In the genomic region with DNA sequence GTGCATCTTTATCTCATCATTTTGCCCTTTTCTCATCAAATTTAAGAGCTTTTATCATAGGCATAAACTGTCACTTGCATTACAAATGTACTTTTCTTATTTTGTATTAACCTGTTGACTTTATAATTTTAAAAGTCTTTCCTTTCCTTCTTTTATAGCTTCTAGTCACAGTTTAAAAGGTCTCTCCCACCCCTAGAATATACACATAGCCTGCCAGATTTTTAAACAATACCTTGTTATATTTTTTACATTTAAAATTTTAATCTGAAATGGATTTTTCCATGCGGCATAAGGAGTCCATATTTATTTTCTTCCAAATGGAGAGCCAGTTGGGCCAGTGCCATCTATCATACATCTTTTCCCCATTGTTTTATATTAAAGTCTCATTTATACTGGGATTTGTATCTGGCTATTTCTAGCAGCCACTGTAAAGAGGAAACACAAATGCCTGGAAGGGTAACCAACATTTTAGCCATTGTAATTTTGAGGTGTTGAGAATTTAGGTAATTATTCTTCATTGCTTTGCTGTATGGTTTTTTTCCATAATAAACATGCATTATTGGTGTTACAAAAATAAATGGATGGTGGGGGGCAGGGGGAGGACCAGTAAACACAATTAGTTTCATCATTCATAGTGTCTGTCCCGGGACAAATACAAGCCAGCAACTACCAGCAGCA, we compare ENCODE assay signal across 1 cellular context.
TF ChIP-seq lines count a peak whose summit lies in the region.

No MANE protein-coding gene starts in this region.

TF ChIP-seq in liver, 16 proteins besides CTCF, POLR2A, EP300 and RAD21 (continued from another document):
- TF ChIP-seq, protein P1, sequence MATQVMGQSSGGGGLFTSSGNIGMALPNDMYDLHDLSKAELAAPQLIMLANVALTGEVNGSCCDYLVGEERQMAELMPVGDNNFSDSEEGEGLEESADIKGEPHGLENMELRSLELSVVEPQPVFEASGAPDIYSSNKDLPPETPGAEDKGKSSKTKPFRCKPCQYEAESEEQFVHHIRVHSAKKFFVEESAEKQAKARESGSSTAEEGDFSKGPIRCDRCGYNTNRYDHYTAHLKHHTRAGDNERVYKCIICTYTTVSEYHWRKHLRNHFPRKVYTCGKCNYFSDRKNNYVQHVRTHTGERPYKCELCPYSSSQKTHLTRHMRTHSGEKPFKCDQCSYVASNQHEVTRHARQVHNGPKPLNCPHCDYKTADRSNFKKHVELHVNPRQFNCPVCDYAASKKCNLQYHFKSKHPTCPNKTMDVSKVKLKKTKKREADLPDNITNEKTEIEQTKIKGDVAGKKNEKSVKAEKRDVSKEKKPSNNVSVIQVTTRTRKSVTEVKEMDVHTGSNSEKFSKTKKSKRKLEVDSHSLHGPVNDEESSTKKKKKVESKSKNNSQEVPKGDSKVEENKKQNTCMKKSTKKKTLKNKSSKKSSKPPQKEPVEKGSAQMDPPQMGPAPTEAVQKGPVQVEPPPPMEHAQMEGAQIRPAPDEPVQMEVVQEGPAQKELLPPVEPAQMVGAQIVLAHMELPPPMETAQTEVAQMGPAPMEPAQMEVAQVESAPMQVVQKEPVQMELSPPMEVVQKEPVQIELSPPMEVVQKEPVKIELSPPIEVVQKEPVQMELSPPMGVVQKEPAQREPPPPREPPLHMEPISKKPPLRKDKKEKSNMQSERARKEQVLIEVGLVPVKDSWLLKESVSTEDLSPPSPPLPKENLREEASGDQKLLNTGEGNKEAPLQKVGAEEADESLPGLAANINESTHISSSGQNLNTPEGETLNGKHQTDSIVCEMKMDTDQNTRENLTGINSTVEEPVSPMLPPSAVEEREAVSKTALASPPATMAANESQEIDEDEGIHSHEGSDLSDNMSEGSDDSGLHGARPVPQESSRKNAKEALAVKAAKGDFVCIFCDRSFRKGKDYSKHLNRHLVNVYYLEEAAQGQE (IDR thresholded peaks at IDR 0.05), result no peak
- no peak for TF ChIP-seq HNF4A (conservative IDR thresholded peaks at IDR 0.05)
- no peak for TF ChIP-seq RXRA (IDR thresholded peaks at IDR 0.05)
- TF ChIP-seq FOXA2 (IDR thresholded peaks at IDR 0.05), result no peak
- TF ChIP-seq YY1 (IDR thresholded peaks at IDR 0.05), result no peak
- TF ChIP-seq GABPA (IDR thresholded peaks at IDR 0.05 in 1 of 2, conservative IDR thresholded peaks at IDR 0.05 in 1 of 2), result no peak
